1 cellular context compared by ENCODE assay signal in the genomic region with DNA sequence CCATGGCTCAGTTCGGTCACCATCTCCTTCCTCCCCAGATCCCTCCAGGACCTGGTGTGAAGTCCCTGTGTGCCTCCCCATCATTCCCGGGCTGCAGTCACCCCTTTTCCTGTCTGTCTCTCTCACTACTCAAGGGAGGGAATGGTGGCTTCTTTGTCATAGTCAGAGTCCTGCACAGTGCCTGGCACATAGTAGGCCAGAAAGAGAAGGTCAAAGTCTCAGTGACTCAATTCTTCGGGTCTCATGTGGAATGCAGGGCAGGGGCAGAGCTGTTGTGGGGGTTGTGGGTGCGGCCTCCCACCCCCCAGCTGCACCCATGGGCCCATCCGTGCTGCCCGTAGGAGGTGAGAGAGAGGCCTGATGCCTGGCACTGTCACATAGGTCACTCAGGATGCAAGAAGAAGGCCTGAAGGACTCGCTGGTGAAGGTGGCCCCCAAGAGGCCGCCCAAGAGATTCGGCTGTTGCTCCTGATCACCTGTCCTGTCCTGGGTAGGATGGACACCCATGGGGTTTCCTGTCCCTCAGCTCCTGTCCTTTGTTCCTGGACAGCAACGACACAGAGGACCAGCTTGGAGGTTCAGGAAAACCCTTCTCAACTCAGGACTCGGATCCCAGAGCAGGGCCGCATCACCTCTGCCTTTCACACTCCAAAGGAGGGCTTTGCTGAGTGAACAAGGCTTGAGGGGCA.
TF ChIP-seq lines count a peak whose summit lies in the region.

No MANE protein-coding gene starts in this region.

TF ChIP-seq in SK-N-SH treated with all-trans-retinoic acid at 6 μM for 48 hours, 23 proteins besides CTCF, POLR2A, EP300 and RAD21 (continued from another document):
- no peak for TF ChIP-seq ARNTL (CRISPR knock-in tag; IDR thresholded peaks at IDR 0.05; ENCODE audit: borderline replicate concordance, low read depth)
- TF ChIP-seq SNAI2 (CRISPR knock-in tag; IDR thresholded peaks at IDR 0.05): no peak
- TF ChIP-seq, protein P1, sequence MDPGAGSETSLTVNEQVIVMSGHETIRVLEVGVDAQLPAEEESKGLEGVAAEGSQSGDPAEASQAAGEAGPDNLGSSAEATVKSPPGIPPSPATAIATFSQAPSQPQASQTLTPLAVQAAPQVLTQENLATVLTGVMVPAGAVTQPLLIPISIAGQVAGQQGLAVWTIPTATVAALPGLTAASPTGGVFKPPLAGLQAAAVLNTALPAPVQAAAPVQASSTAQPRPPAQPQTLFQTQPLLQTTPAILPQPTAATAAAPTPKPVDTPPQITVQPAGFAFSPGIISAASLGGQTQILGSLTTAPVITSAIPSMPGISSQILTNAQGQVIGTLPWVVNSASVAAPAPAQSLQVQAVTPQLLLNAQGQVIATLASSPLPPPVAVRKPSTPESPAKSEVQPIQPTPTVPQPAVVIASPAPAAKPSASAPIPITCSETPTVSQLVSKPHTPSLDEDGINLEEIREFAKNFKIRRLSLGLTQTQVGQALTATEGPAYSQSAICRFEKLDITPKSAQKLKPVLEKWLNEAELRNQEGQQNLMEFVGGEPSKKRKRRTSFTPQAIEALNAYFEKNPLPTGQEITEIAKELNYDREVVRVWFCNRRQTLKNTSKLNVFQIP (CRISPR knock-in tag; IDR thresholded peaks at IDR 0.05; ENCODE audit: borderline replicate concordance, low read depth): no peak
- TF ChIP-seq RARB (CRISPR knock-in tag; IDR thresholded peaks at IDR 0.05): no peak
- no peak for TF ChIP-seq PPARA (CRISPR knock-in tag; IDR thresholded peaks at IDR 0.05; ENCODE audit: borderline replicate concordance)
- TF ChIP-seq, protein P2, sequence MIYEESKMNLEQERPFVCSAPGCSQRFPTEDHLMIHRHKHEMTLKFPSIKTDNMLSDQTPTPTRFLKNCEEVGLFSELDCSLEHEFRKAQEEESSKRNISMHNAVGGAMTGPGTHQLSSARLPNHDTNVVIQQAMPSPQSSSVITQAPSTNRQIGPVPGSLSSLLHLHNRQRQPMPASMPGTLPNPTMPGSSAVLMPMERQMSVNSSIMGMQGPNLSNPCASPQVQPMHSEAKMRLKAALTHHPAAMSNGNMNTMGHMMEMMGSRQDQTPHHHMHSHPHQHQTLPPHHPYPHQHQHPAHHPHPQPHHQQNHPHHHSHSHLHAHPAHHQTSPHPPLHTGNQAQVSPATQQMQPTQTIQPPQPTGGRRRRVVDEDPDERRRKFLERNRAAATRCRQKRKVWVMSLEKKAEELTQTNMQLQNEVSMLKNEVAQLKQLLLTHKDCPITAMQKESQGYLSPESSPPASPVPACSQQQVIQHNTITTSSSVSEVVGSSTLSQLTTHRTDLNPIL (CRISPR knock-in tag; IDR thresholded peaks at IDR 0.05; ENCODE audit: low read depth): no peak
